Comparison of ENCODE assay signal across 1 cellular context in genomic region chr2:105490956-105491355, GRCh38.
TF ChIP-seq lines count a peak whose summit lies in the region.

No MANE protein-coding gene starts in this region.

TF ChIP-seq in liver, 16 proteins besides CTCF, POLR2A, EP300 and RAD21 (continued from another document):
- peak; percentile 55 for TF ChIP-seq ZBTB33 (IDR thresholded peaks at IDR 0.05)
- peak; percentile 71 for TF ChIP-seq HNF4G (IDR thresholded peaks at IDR 0.05)
- no peak for TF ChIP-seq TAF1 (conservative IDR thresholded peaks at IDR 0.05)
- no peak for TF ChIP-seq NR2F2 (IDR thresholded peaks at IDR 0.05)
- TF ChIP-seq RXRA (IDR thresholded peaks at IDR 0.05): peak; percentile 78 to 97
- peak; percentile 95 to 99 for TF ChIP-seq HNF4A (conservative IDR thresholded peaks at IDR 0.05)
- TF ChIP-seq YY1 (IDR thresholded peaks at IDR 0.05): peak; percentile 60
- TF ChIP-seq GABPA (IDR thresholded peaks at IDR 0.05 in 1 of 2, conservative IDR thresholded peaks at IDR 0.05 in 1 of 2): peak in 1 of 2 donors; percentile 15
- peak; percentile 80 to 98 for TF ChIP-seq JUND (IDR thresholded peaks at IDR 0.05)
- TF ChIP-seq, protein P1, sequence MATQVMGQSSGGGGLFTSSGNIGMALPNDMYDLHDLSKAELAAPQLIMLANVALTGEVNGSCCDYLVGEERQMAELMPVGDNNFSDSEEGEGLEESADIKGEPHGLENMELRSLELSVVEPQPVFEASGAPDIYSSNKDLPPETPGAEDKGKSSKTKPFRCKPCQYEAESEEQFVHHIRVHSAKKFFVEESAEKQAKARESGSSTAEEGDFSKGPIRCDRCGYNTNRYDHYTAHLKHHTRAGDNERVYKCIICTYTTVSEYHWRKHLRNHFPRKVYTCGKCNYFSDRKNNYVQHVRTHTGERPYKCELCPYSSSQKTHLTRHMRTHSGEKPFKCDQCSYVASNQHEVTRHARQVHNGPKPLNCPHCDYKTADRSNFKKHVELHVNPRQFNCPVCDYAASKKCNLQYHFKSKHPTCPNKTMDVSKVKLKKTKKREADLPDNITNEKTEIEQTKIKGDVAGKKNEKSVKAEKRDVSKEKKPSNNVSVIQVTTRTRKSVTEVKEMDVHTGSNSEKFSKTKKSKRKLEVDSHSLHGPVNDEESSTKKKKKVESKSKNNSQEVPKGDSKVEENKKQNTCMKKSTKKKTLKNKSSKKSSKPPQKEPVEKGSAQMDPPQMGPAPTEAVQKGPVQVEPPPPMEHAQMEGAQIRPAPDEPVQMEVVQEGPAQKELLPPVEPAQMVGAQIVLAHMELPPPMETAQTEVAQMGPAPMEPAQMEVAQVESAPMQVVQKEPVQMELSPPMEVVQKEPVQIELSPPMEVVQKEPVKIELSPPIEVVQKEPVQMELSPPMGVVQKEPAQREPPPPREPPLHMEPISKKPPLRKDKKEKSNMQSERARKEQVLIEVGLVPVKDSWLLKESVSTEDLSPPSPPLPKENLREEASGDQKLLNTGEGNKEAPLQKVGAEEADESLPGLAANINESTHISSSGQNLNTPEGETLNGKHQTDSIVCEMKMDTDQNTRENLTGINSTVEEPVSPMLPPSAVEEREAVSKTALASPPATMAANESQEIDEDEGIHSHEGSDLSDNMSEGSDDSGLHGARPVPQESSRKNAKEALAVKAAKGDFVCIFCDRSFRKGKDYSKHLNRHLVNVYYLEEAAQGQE (IDR thresholded peaks at IDR 0.05): peak; percentile 31
- peak; percentile 85 for TF ChIP-seq FOXA1 (IDR thresholded peaks at IDR 0.05)
